In the genomic region with DNA sequence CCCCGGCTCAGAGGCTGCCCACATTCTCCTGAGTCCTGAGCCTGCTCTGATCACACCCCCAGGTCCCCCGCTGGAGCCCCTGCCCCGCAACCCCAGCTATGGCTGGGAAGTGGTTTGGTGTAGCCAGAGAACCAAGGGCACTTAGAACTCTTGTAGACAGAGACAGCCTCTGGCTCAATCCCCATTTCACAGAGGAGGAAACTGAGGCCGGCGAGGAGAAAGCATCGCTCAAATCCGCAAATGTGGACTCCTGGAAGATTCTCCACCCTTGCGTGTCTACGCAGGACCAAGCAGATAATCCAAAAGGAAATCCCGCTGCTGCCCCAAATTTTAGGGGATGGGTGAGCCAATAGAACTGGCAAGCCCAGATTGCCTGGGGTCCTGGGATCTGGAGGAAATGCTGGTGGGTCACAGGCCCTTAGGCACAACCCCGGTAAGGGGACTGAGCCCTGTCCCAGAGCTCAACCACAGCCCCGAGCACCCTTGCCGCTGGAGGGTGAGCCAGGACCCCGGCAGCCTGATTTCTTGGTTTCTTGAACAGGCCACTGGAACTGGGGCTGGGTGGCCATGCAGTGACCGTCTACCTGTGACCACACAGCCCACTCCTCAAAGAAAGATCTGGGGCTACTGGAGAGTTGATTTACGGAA, we compare ENCODE assay signal across 16 cellular contexts.
"Had no signal": no experiment of that assay in that cellular context is flagged by ENCODE, and none has a peak within 500 bp of the region (broad histone marks: within the 10 kb centered on the region; RNA-seq: fewer than 3 reads in every experiment).

No MANE protein-coding gene starts in this region.

- H3K9me3 ChIP-seq: adrenal gland, breast epithelium, heart right ventricle, transverse colon had no signal

- H3K4me1 ChIP-seq: adrenal gland, breast epithelium, transverse colon had no signal

- H3K36me3 ChIP-seq: adrenal gland, breast epithelium, heart right ventricle, transverse colon had no signal

- H3K27ac ChIP-seq: adrenal gland, breast epithelium, heart right ventricle, skin epidermis, transverse colon had no signal

- DNase-seq: activated CD4-positive, alpha-beta T cell treated with anti-CD3 and anti-CD28 coated beads for 1 hour; activated CD4-positive, alpha-beta T cell treated with anti-CD3 and anti-CD28 coated beads, Interleukin-2, amount 50 U/mL, for 1 hour; activated naive CD4-positive, alpha-beta T cell; activated T-cell treated with anti-CD3 and anti-CD28 coated beads, Interleukin-2, amount 50 U/mL, for 1 hour; adrenal gland; cortex of kidney; heart right ventricle; mammary epithelial cell; retina; stimulated activated CD4-positive, alpha-beta T cell treated with anti-CD3 and anti-CD28 coated beads, Interleukin-2, amount 100 ng/mL, for 24 hours; T-helper 9 cell; transverse colon had no signal

- ATAC-seq: left lobe of liver; stimulated activated memory B cell treated with anti-CD40 and anti-IgM and Interleukin-4, amounts not matched to agents 10 μg/mL and 1 μg/mL and 100 μg/mL, for 72 hours had no signal

- H3K4me3 ChIP-seq: adrenal gland, breast epithelium, heart right ventricle, skin epidermis, transverse colon had no signal
